ENCODE assay signal across 8 cellular contexts in the genomic region with DNA sequence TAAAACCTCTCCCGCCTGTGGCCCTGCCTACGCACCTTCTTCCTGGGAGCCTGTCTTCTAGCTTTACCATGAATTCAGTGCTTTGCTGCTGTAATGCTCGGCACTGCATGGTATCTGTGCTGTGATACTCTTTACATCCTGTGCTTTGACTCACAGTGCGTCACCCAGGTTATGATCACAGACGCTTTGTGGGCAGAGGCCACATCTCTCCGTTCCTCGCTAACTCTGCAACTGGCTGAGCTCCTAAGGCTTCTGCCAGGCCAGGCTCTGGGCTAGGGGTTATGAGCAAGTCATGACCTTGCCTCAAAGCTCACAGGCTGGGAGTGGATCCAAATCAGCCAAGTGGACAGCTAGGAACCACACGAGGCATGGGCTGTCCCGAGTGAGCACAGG. TPM values are rescaled to one million over a fixed set of nuclear protein-coding genes. Genes with fewer than 3 reads are reported as not detected.
DNase-seq lines count a peak whose midpoint lies in the region; ATAC-seq lines count a peak whose summit lies in the region.

No MANE protein-coding gene starts in this region.

- ATAC-seq in HG03095 (IDR thresholded peaks at IDR 0.05; ENCODE audit: unreplicated experiment) (no peak), HG02840 (IDR thresholded peaks at IDR 0.05; ENCODE audit: low FRiP score, unreplicated experiment) (no peak)

- H2AFZ ChIP-seq in trophoblast cell (ENCODE audit: insufficient read depth, low read length, poor library complexity) = no peak overlapping the region

- no peak overlapping the region for H4K12ac ChIP-seq in trophoblast cell (ENCODE audit: low read depth, low read length)

- H3K18ac ChIP-seq in trophoblast cell (ENCODE audit: low read length) = no peak overlapping the region

- no peak overlapping the region for H3K27ac ChIP-seq in trophoblast cell (ENCODE audit: low read depth, low read length)

- H3K36me3 ChIP-seq in trophoblast cell (ENCODE audit: control insufficient read depth in 1 of 2, insufficient read depth in 2 of 2, low read length in 2 of 2) = no peaks in the 10 kb centered on the region

- no peak overlapping the region for H3K4ac ChIP-seq in trophoblast cell (ENCODE audit: low read depth, low read length)

- H3K4me2 ChIP-seq in trophoblast cell (ENCODE audit: low read length) = no peak overlapping the region

- H2BK120ac ChIP-seq in trophoblast cell (ENCODE audit: insufficient read depth, low read length, poor library complexity) = no peak overlapping the region

- no peak overlapping the region for H2BK12ac ChIP-seq in trophoblast cell (ENCODE audit: low read length)

- H3K27me3 ChIP-seq in trophoblast cell (ENCODE audit: insufficient read depth, low read length) = no peaks in the 10 kb centered on the region

- H2AK5ac ChIP-seq in trophoblast cell (ENCODE audit: low read length) = no peak overlapping the region

- DNase-seq in RPMI7951 (ENCODE audit: low read depth) (peak; percentile 21), hepatic stellate cell (ENCODE audit: low spot score) (peak; percentile 72), mucosa of gallbladder (ENCODE audit: low spot score) (no peak), trophoblast cell (no peak)
- peak; percentile 76 to 81 for DNase-seq in activated T-cell treated with anti-CD3 and anti-CD28 coated beads, Interleukin-2, amount 50 U/mL, for 48 hours
- DNase-seq in stimulated activated CD8-positive, alpha-beta memory T cell treated with anti-CD3 and anti-CD28 coated beads, Interleukin-15, amount 100 ng/mL, for 48 hours (ENCODE audit: low read depth in 2 of 2) = peak; percentile 53 to 58

- WGBS in trophoblast cell (ENCODE audit: extremely low coverage, insufficient coverage, insufficient read length) = no CpG with 5 or more reads among the region's 9 CpGs

- peaks cover 2% of the 10 kb centered on the region for H3K9me3 ChIP-seq in trophoblast cell (ENCODE audit: insufficient read depth, low read depth, low read length)

- no peak overlapping the region for H4K8ac ChIP-seq in trophoblast cell (ENCODE audit: low read depth, low read length)

- no peak overlapping the region for H3K23ac ChIP-seq in trophoblast cell (ENCODE audit: low read length)

- no peak overlapping the region for H4K91ac ChIP-seq in trophoblast cell (ENCODE audit: low read depth, low read length)

- H3K9ac ChIP-seq in trophoblast cell (ENCODE audit: low read length) = no peak overlapping the region

- no peaks in the 10 kb centered on the region for H3K79me1 ChIP-seq in trophoblast cell (ENCODE audit: low read length)

- no peaks in the 10 kb centered on the region for H3K79me2 ChIP-seq in trophoblast cell (ENCODE audit: control insufficient read depth, insufficient read depth, low read length, poor library complexity)

- no peak overlapping the region for H3K14ac ChIP-seq in trophoblast cell (ENCODE audit: low read length)

- H2BK5ac ChIP-seq in trophoblast cell (ENCODE audit: low read depth, low read length, poor library complexity) = no peak overlapping the region

- H3K4me1 ChIP-seq in trophoblast cell (ENCODE audit: control insufficient read depth in 1 of 2, insufficient read depth in 2 of 2, low read length in 2 of 2) = peaks cover 2 to 12% of the 10 kb centered on the region in 2 experiments

- no peak overlapping the region for H3K4me3 ChIP-seq in trophoblast cell (ENCODE audit: low read depth, low read length)

RNA-seq across cellular contexts. Expression of gene SPTBN5, which starts 23.2 kb away (rescaled TPM):
- total RNA-seq in RPMI7951 (2014; rRNA removed; shearing (Covaris generic)) = 1.7 and 1.9 TPM in 2 replicates
- total RNA-seq in mucosa of gallbladder = 7.1 TPM
- 0.53 and 0.55 TPM in 2 replicates for polyA plus RNA-seq in trophoblast cell (2013)

RNA-seq across cellular contexts. Expression of gene PLA2G4B, which starts 32.0 kb away (rescaled TPM):
- 0.36 and 0.39 TPM in 2 replicates for total RNA-seq in RPMI7951 (2014; rRNA removed; shearing (Covaris generic))
- total RNA-seq in mucosa of gallbladder = 20.7 TPM
- 5.1 and 5.5 TPM in 2 replicates for polyA plus RNA-seq in trophoblast cell (2013)

RNA-seq across cellular contexts. Expression of gene JMJD7, which starts 42.8 kb away (rescaled TPM):
- 5.3 and 7.8 TPM in 2 replicates for total RNA-seq in RPMI7951 (2014; rRNA removed; shearing (Covaris generic))
- total RNA-seq in mucosa of gallbladder = 21.0 TPM
- polyA plus RNA-seq in trophoblast cell (2013) = 6.6 and 7.8 TPM in 2 replicates

Comparison
In these comparisons a context has a peak if more than half of its experiments do, and no peak if none do; other contexts are left out.
1. DNase-seq: peak in RPMI7951 (single experiment), activated T-cell treated with anti-CD3 and anti-CD28 coated beads, Interleukin-2, amount 50 U/mL, for 48 hours (2 of 2), hepatic stellate cell (single experiment) and stimulated activated CD8-positive, alpha-beta memory T cell treated with anti-CD3 and anti-CD28 coated beads, Interleukin-15, amount 100 ng/mL, for 48 hours (2 of 2); none in mucosa of gallbladder (single experiment) and trophoblast cell (0 of 2).
2. RNA of gene PLA2G4B, which starts 32.0 kb away (total RNA-seq): 20.7 TPM in mucosa of gallbladder (single experiment); 0.36 to 0.39 TPM in RPMI7951; every median in the first group is over 10 times any median in the second.